ENCODE assay signal across 31 cellular contexts in the genomic region with DNA sequence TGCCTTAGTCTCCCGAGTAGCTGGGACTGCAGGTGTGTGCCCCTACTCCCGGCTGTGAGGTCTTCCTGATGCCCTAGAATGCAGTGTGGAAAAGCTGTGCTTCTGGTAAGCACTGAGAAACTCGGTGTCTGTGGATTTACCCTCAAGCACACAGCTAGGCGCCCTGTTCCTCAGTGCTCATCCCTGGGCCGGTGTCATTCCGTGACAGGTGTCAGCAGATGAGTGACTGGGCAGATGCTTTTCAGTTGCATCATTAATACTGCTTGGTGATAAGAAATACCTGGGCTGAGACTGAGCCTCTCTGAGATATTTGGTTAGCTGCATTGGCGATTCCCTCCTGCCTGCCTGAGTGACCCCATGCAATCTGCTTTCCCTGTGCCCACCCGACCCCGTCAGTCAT. TPM values are rescaled to one million over a fixed set of nuclear protein-coding genes. Genes with fewer than 3 reads are reported as not detected.
"Had no signal": no experiment of that assay in that cellular context is flagged by ENCODE, and none has a peak within 500 bp of the region (broad histone marks: within the 10 kb centered on the region; RNA-seq: fewer than 3 reads in every experiment).

No MANE protein-coding gene starts in this region.

- H3K4me3 ChIP-seq: cardiac muscle cell, K562, SJSA1 had no signal

- DNase-seq: activated CD4-positive, alpha-beta memory T cell treated with anti-CD3 and anti-CD28 coated beads, Interleukin-2, amount 10 ng/mL, durations not matched to agents 7 days and 5 days; activated CD4-positive, alpha-beta T cell treated with anti-CD3 and anti-CD28 coated beads for 36 hours; activated CD4-positive, alpha-beta T cell treated with anti-CD3 and anti-CD28 coated beads, Interleukin-2, amount 50 U/mL, for 1 hour; activated CD8-positive, alpha-beta memory T cell treated with anti-CD3 and anti-CD28 coated beads, Interleukin-2, amount 50 U/mL, for 48 hours; activated gamma-delta T cell treated with Interleukin-2 at 50 U/mL for 16 hours; activated naive CD4-positive, alpha-beta T cell treated with anti-CD3 and anti-CD28 coated beads, Interleukin-2, amount 10 ng/mL, durations not matched to agents 7 days and 5 days; activated naive CD8-positive, alpha-beta T cell treated with anti-CD3 and anti-CD28 coated beads for 36 hours; activated T-cell treated with anti-CD3 and anti-CD28 coated beads, Interleukin-2, amount 50 U/mL, for 72 hours; brain microvascular endothelial cell; cerebellar nuclear complex; Karpas-422; MM.1S; NCI-H1105; NCI-H1436; NCI-H1694 treated with DMSO at 0.1 percent for 48 hours; NCI-H2029 treated with DMSO at 0.1 percent for 48 hours; NCI-H345; NCI-H510A; NCI-H69; NK-92 treated with Interleukin-12 subunit alpha and Interleukin-12 subunit beta, amount 100 ng/mL, for 24 hours; OCI-M1; RPMI8226; SHP77; WERI-Rb-1 had no signal

- H3K27me3 ChIP-seq: brain microvascular endothelial cell, cardiac muscle cell, SJSA1 had no signal

- H3K27ac Mint-ChIP-seq: activated CD4-positive, alpha-beta memory T cell treated with anti-CD3 and anti-CD28 coated beads, Interleukin-2, amount 10 ng/mL, durations not matched to agents 7 days and 5 days; activated CD4-positive, alpha-beta T cell treated with anti-CD3 and anti-CD28 coated beads for 36 hours; activated naive CD4-positive, alpha-beta T cell treated with anti-CD3 and anti-CD28 coated beads, Interleukin-2, amount 10 ng/mL, durations not matched to agents 7 days and 5 days; activated naive CD8-positive, alpha-beta T cell treated with anti-CD3 and anti-CD28 coated beads for 36 hours; activated T-cell treated with anti-CD3 and anti-CD28 coated beads, Interleukin-2, amount 50 U/mL, for 72 hours; activated T-helper 2 cell treated with anti-CD3 and anti-CD28 coated beads, Interferon-gamma antibody, Interleukin-2, Interleukin-4, amounts not matched to agents 10 μg/mL and 5 μg/mL and 100 μg/mL, durations not matched to agents 14 hours and 24 hours and 36 hours; T-helper 1 cell treated with Interleukin-12 subunit alpha and Interleukin-12 subunit beta and Interleukin-4 antibody, amounts not matched to agents 30 μg/mL and 1 μg/mL, for 36 hours had no signal

- H3K4me3 Mint-ChIP-seq: activated CD4-positive, alpha-beta memory T cell treated with anti-CD3 and anti-CD28 coated beads, Interleukin-2, amount 10 ng/mL, durations not matched to agents 7 days and 5 days; activated CD4-positive, alpha-beta T cell treated with anti-CD3 and anti-CD28 coated beads for 36 hours; activated naive CD4-positive, alpha-beta T cell treated with anti-CD3 and anti-CD28 coated beads, Interleukin-2, amount 10 ng/mL, durations not matched to agents 7 days and 5 days; activated naive CD8-positive, alpha-beta T cell treated with anti-CD3 and anti-CD28 coated beads for 36 hours; activated T-cell treated with anti-CD3 and anti-CD28 coated beads, Interleukin-2, amount 50 U/mL, for 72 hours; T-helper 1 cell treated with Interleukin-12 subunit alpha and Interleukin-12 subunit beta and Interleukin-4 antibody, amounts not matched to agents 30 μg/mL and 1 μg/mL, for 36 hours had no signal

- H3K4me1 ChIP-seq: SJSA1 had no signal

- ATAC-seq: activated CD4-positive, alpha-beta T cell treated with anti-CD3 and anti-CD28 coated beads for 36 hours; activated T-cell treated with anti-CD3 and anti-CD28 coated beads, Interleukin-2, amount 50 U/mL, for 72 hours; K562; Panc1; SK-N-SH treated with all-trans-retinoic acid at 6 μM for 48 hours had no signal

- H3K27ac ChIP-seq: brain microvascular endothelial cell, cardiac muscle cell, SJSA1, WERI-Rb-1 had no signal

- H3K9me3 ChIP-seq: SJSA1 had no signal

- H3K9me3 Mint-ChIP-seq: activated CD4-positive, alpha-beta memory T cell treated with anti-CD3 and anti-CD28 coated beads, Interleukin-2, amount 10 ng/mL, durations not matched to agents 7 days and 5 days; activated naive CD4-positive, alpha-beta T cell treated with anti-CD3 and anti-CD28 coated beads, Interleukin-2, amount 10 ng/mL, durations not matched to agents 7 days and 5 days; activated naive CD8-positive, alpha-beta T cell treated with anti-CD3 and anti-CD28 coated beads for 36 hours; activated T-cell treated with anti-CD3 and anti-CD28 coated beads, Interleukin-2, amount 50 U/mL, for 72 hours; activated T-helper 2 cell treated with anti-CD3 and anti-CD28 coated beads, Interferon-gamma antibody, Interleukin-2, Interleukin-4, amounts not matched to agents 10 μg/mL and 5 μg/mL and 100 μg/mL, durations not matched to agents 14 hours and 24 hours and 36 hours; T-helper 1 cell treated with Interleukin-12 subunit alpha and Interleukin-12 subunit beta and Interleukin-4 antibody, amounts not matched to agents 30 μg/mL and 1 μg/mL, for 36 hours had no signal

- H3K27me3 Mint-ChIP-seq: activated CD4-positive, alpha-beta memory T cell treated with anti-CD3 and anti-CD28 coated beads, Interleukin-2, amount 10 ng/mL, durations not matched to agents 7 days and 5 days; activated CD4-positive, alpha-beta T cell treated with anti-CD3 and anti-CD28 coated beads for 36 hours; activated naive CD4-positive, alpha-beta T cell treated with anti-CD3 and anti-CD28 coated beads, Interleukin-2, amount 10 ng/mL, durations not matched to agents 7 days and 5 days; activated naive CD8-positive, alpha-beta T cell treated with anti-CD3 and anti-CD28 coated beads for 36 hours had no signal

RNA-seq across cellular contexts. Expression of a gene that starts 46.7 kb away (rescaled TPM):
- total RNA-seq: activated CD4-positive, alpha-beta memory T cell treated with anti-CD3 and anti-CD28 coated beads, Interleukin-2, amount 10 ng/mL, durations not matched to agents 7 days and 5 days; activated CD4-positive, alpha-beta T cell treated with anti-CD3 and anti-CD28 coated beads for 36 hours; activated naive CD8-positive, alpha-beta T cell treated with anti-CD3 and anti-CD28 coated beads for 36 hours; activated T-cell treated with anti-CD3 and anti-CD28 coated beads, Interleukin-2, amount 50 U/mL, for 72 hours; activated T-helper 2 cell treated with anti-CD3 and anti-CD28 coated beads, Interferon-gamma antibody, Interleukin-2, Interleukin-4, amounts not matched to agents 10 μg/mL and 5 μg/mL and 100 μg/mL, durations not matched to agents 14 hours and 24 hours and 36 hours; K562; SJSA1 had no signal
